ENCODE assay signal across 9 cellular contexts in the genomic region with DNA sequence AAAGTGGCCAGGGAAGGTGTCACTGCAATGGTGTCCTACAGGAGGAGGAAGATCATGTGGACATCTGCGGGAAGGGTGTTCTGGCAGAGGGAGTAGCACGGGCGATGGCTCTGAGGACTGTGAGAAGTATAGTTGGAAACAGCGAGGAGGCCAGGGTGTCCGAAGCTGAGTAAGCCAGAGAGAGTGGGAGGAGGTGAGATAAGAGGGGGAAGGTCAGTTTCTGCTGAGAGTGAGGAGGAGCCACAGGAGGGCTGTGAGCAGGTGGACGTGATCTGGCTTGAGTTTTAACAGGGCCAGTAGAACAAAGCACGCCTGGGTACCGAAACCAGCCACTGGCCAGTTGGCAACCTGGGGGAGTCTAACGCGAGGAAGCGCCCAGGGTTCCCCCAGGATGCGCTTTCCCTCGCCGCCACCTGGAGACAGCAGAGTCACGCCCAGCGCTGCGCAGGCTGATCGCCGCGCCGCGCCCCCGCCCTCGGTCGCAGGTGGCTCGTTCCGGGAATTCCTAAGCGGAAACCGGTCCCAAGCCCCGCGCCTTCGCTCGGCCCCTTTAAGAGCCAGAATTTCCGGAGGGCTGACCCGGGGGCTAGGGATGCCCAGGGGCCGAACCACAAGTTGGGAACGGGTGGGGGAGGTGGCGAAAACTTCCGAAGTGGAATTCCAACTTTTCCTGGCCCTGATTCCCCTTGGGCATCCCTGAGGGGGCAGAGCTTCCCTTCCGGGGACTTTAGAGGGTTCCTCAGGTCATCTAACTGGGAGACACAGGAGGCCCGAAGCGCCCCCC. TPM values are rescaled to one million over a fixed set of nuclear protein-coding genes. Genes with fewer than 3 reads are reported as not detected.
DNase-seq lines count a peak whose midpoint lies in the region; ATAC-seq, FAIRE-seq and TF ChIP-seq lines count a peak whose summit lies in the region.
"Had no signal": no experiment of that assay in that cellular context is flagged by ENCODE, and none has a peak within 500 bp of the region (broad histone marks: within the 10 kb centered on the region; RNA-seq: fewer than 3 reads in every experiment).

No MANE protein-coding gene starts in this region.

- H3K9me1 ChIP-seq in K562 (ENCODE audit: control insufficient read depth, insufficient read depth, low read length) = no peaks in the 10 kb centered on the region

- under 1% methylated on average over 40 of the region's 42 CpGs for WGBS in K562 (ENCODE audit: insufficient coverage, low coverage, missing lambda C conversion rate)

- H3K9me3 ChIP-seq in A673 (ENCODE audit: low read depth, low read length, poor library complexity, severe bottlenecking) (peaks cover 3% of the 10 kb centered on the region), K562 (replicated peaks; ENCODE audit: control insufficient read depth, insufficient read depth, low read depth, low read length) (peaks cover 4% of the 10 kb centered on the region; the same call in 1 of the 2 replicates)

- no peaks in the 10 kb centered on the region for H3K36me3 ChIP-seq in A673 (ENCODE audit: insufficient read depth, low read length, poor library complexity, severe bottlenecking)
- H3K36me3 ChIP-seq in K562 (ENCODE audit: control insufficient read depth, insufficient read depth, low read length) = peaks cover 25% of the 10 kb centered on the region; the same call in 2 of the 3 replicates

- TF ChIP-seq POLR2A in K562 (conservative IDR thresholded peaks at IDR 0.05) = no peak

- peak; percentile 64 to 72; a peak in 3 of 4 replicates for TF ChIP-seq RAD21 in K562 (CRISPR knock-in tag; conservative IDR thresholded peaks at IDR 0.05 in 1 of 2, IDR thresholded peaks at IDR 0.05 in 1 of 2)

- peak overlapping the region; percentile 19 for H3K4me3 ChIP-seq in A673 (ENCODE audit: low read depth, low read length, poor library complexity, severe bottlenecking)
- peak overlapping the region; percentile 61 for H3K4me3 ChIP-seq in K562

- intact Hi-C loops in A673 (cut with micrococcal nuclease; ENCODE audit: unreplicated experiment) = loop anchor here (10.0 kb wide), 1 partner anchor 93 kb away; a partner anchor contains a TSS
- intact Hi-C loops in K562 (cut with micrococcal nuclease) = loop anchor here (2.0 to 5.0 kb wide), 4 partner anchors 27 to 95 kb away; a partner anchor contains a TSS

- peak overlapping the region; percentile 99 for H2AFZ ChIP-seq in K562 (ENCODE audit: low read depth, low read length)

- FAIRE-seq in K562 (lab: Jason Lieb, UNC) = peak; percentile 88
- FAIRE-seq: endometrium had no signal

- CTCF ChIA-PET in A673 (lab: Charles Lee) (no interaction called here), K562 (lab: Yijun Ruan, JAX; ENCODE audit: low intra/inter-chr PET ratio) (interaction anchor here (0.7 to 1.3 kb wide), 4 partner anchors 22 to 596 kb away, joined by 3 to 6 read pairs (median 3); a partner anchor contains a TSS)

- BruUV-seq in A673 (replicated peaks; lab: Mats Ljungman, UMichigan) (no TSS peak), K562 (replicated peaks; lab: Mats Ljungman, UMichigan) (TSS peak; percentile 95)

- H3K4me2 ChIP-seq in K562 (ENCODE audit: insufficient read depth, low read length) = peak overlapping the region; percentile 94

- H3K27ac ChIP-seq in A673 (ENCODE audit: low read depth, low read length, poor library complexity, severe bottlenecking) (no peak overlapping the region), K562 (ENCODE audit: extremely low read depth, low read depth, low read length) (peak overlapping the region; percentile 96), layer of hippocampus (ENCODE audit: low read depth, low read length) (peak overlapping the region; percentile 83)

- peaks cover 32% of the 10 kb centered on the region for H3K79me2 ChIP-seq in K562 (ENCODE audit: control insufficient read depth, insufficient read depth, low read length)

- H3K4me1 ChIP-seq in A673 (ENCODE audit: insufficient read depth, low read length, poor library complexity, severe bottlenecking) (no peaks in the 10 kb centered on the region), K562 (replicated peaks in 1 of 2; ENCODE audit: control insufficient read depth in 2 of 2, insufficient read depth in 2 of 2, low read length in 2 of 2) (peaks cover 17 to 30% of the 10 kb centered on the region in 2 experiments; a peak in 4 of 5 replicates)

- no peaks in the 10 kb centered on the region; the same call in 1 of the 2 replicates for H4K20me1 ChIP-seq in K562 (replicated peaks; ENCODE audit: control insufficient read depth, insufficient read depth, low read length)

- TF ChIP-seq CTCF in A673 (conservative IDR thresholded peaks at IDR 0.05; ENCODE audit: low read depth, low read length) (no peak; the same call in 1 of the 2 replicates), K562 (IDR thresholded peaks at IDR 0.05 in 2 of 3, conservative IDR thresholded peaks at IDR 0.05 in 1 of 3; ENCODE audit: insufficient read depth in 2 of 3, low read depth in 1 of 3, low read length in 3 of 3) (peak; percentile 66 to 77 (median 67))

- in situ Hi-C loops in K562 (cut with MboI) = no loop called here

- ATAC-seq in GM19025 (IDR thresholded peaks at IDR 0.05; ENCODE audit: low read depth, unreplicated experiment) (peak; percentile 41), HG03457 (IDR thresholded peaks at IDR 0.05; ENCODE audit: unreplicated experiment) (peak; percentile 18), K562 (peak; percentile 83)

- POLR2A ChIA-PET in A673 (lab: Charles Lee; ENCODE audit: low non-redundant PET) = no interaction called here
- POLR2A ChIA-PET in K562 (lab: Yijun Ruan, JAX) = interaction anchor here (1.0 kb wide), 1 partner anchor 22 kb away, joined by 3 read pairs; no protein-coding TSS in a partner anchor

- TF ChIP-seq EP300 in K562 (IDR thresholded peaks at IDR 0.05; ENCODE audit: low read length) = peak; percentile 42

- no peak for DNase-seq in A673 (ENCODE audit: low spot score)
- DNase-seq in RKO (ENCODE audit: low spot score) = peak; percentile 89
- peak; percentile 80 to 92 (median 83) for DNase-seq in K562 (ENCODE audit: extremely low read depth in 1 of 4, low spot score in 3 of 4)
- DNase-seq in stimulated activated CD8-positive, alpha-beta memory T cell treated with anti-CD3 and anti-CD28 coated beads, Interleukin-12 subunit alpha, Interleukin-12 subunit beta, amount 100 ng/mL, for 1 hour (ENCODE audit: low read depth) = peak; percentile 38
- no peak for DNase-seq in GOT3 (lab: John Stamatoyannopoulos, UW)

- H3K27me3 ChIP-seq in A673 (replicated peaks; ENCODE audit: insufficient read depth, low read depth, low read length, poor library complexity) (peaks cover 71% of the 10 kb centered on the region), K562 (ENCODE audit: control insufficient read depth in 2 of 2, insufficient read depth in 2 of 2, low read length in 2 of 2) (no peaks in the 10 kb centered on the region), layer of hippocampus (ENCODE audit: control insufficient read depth, insufficient read depth, low read length) (peaks cover 14% of the 10 kb centered on the region)

- peak overlapping the region; percentile 81 to 92 for H3K9ac ChIP-seq in K562 (ENCODE audit: insufficient read depth in 1 of 2, low read depth in 2 of 2, low read length in 2 of 2)

RNA-seq across cellular contexts. Expression of a gene that starts 1.1 kb away (rescaled TPM):
- 1.9 and 2.9 TPM in 2 replicates for total RNA-seq in A673 (2021)
- 30.2 and 123 TPM in 2 replicates for total RNA-seq in K562 (2011; cell fraction: chromatin; rRNA removed; ENCODE audit: low replicate concordance)
- total RNA-seq in K562 (2011; cell fraction: nucleolus; rRNA removed) = 223 and 260 TPM in 2 replicates
- 130 and 145 TPM in 2 replicates for total RNA-seq in K562 (2011; cell fraction: nucleoplasm; rRNA removed)
- total RNA-seq in K562 (2014; rRNA removed) = 65.1 and 111 TPM in 2 replicates
- total RNA-seq in K562 (2014; rRNA removed; fragmentation: Illumina TruSeq; extraction: Trizol) = 10.1 and 11.3 TPM in 2 replicates
- 29.4 and 32.3 TPM in 2 replicates for total RNA-seq in K562 (2015; rRNA removed; fragmentation: Illumina TruSeq; extraction: Trizol)
- 83.3 and 87.9 TPM in 2 replicates for total RNA-seq in K562 (2021)
- 19.6 and 42.8 TPM in 2 replicates for polyA plus RNA-seq in K562 (2011; rRNA removed)
- polyA plus RNA-seq in K562 (2011; cell fraction: cytosol; rRNA removed) = 24.5 and 85.7 TPM in 2 replicates
- 44.0 and 102 TPM in 2 replicates for polyA plus RNA-seq in K562 (2011; cell fraction: nucleus; rRNA removed)
- polyA plus RNA-seq in K562 (2012) = 77.8 and 93.6 TPM in 2 replicates
- 28.0 and 61.6 TPM in 2 replicates for polyA plus RNA-seq in K562 (2014; fragmentation: Illumina TruSeq; extraction: Trizol)
- under 1 TPM; 0.44 to 0.66 TPM for polyA plus RNA-seq in K562 (2014; fragmentation: Nextera tagmentation; extraction: Ambion mirVana)
- 39.4 and 47.4 TPM in 2 replicates for polyA plus RNA-seq in K562 (2014; rRNA removed)
- polyA minus RNA-seq in K562 (2011; rRNA and poly(A)+ RNA removed) = 9.4 and 16.2 TPM in 2 replicates
- 87.6 and 93.3 TPM in 2 replicates for polyA minus RNA-seq in K562 (2011; cell fraction: cytosol; rRNA and poly(A)+ RNA removed)
- 61.4 and 69.4 TPM in 2 replicates for polyA minus RNA-seq in K562 (2011; cell fraction: nucleus; rRNA and poly(A)+ RNA removed)

RNA-seq across cellular contexts. Expression of a gene that starts 19.2 kb away (rescaled TPM):
- total RNA-seq in A673 (2021) (not detected in 2 replicates), K562 (2014; rRNA removed) (0.09 TPM in 1 of 2 replicates, not detected in the other), K562 (2014; rRNA removed; fragmentation: Illumina TruSeq; extraction: Trizol) (not detected in 2 replicates), K562 (2015; rRNA removed; fragmentation: Illumina TruSeq; extraction: Trizol) (not detected in 2 replicates), K562 (2021) (not detected in 2 replicates)
- 0.25 TPM in 1 of 2 replicates, not detected in the other for total RNA-seq in K562 (2011; cell fraction: chromatin; rRNA removed; ENCODE audit: low replicate concordance)
- not detected in 2 replicates for total RNA-seq in K562 (2011; cell fraction: nucleolus; rRNA removed)
- not detected in 2 replicates for total RNA-seq in K562 (2011; cell fraction: nucleoplasm; rRNA removed)
- polyA plus RNA-seq in K562 (2011; rRNA removed) (not detected in 2 replicates), K562 (2014; fragmentation: Illumina TruSeq; extraction: Trizol) (not detected in 2 replicates), K562 (2014; fragmentation: Nextera tagmentation; extraction: Ambion mirVana) (under 1 TPM in 1 of 2 experiments, not detected in 1; 0.04 TPM), K562 (2014; rRNA removed) (not detected in 2 replicates)
- polyA plus RNA-seq in K562 (2011; cell fraction: cytosol; rRNA removed) = 0.07 TPM in 1 of 2 replicates, not detected in the other
- polyA plus RNA-seq in K562 (2011; cell fraction: nucleus; rRNA removed) = 0.10 TPM in 1 of 2 replicates, not detected in the other
- polyA plus RNA-seq in K562 (2012) = not detected in 2 replicates
- not detected in 2 replicates for polyA minus RNA-seq in K562 (2011; rRNA and poly(A)+ RNA removed)
- not detected in 2 replicates for polyA minus RNA-seq in K562 (2011; cell fraction: cytosol; rRNA and poly(A)+ RNA removed)
- polyA minus RNA-seq in K562 (2011; cell fraction: nucleus; rRNA and poly(A)+ RNA removed) = not detected in 2 replicates

RNA-seq across cellular contexts. Expression of a gene that starts 21.0 kb away (rescaled TPM):
- total RNA-seq in A673 (2021) (82.0 and 90.8 TPM in 2 replicates), K562 (2014; rRNA removed) (79.6 and 92.0 TPM in 2 replicates), K562 (2014; rRNA removed; fragmentation: Illumina TruSeq; extraction: Trizol) (27.8 and 31.1 TPM in 2 replicates), K562 (2015; rRNA removed; fragmentation: Illumina TruSeq; extraction: Trizol) (41.3 and 44.8 TPM in 2 replicates), K562 (2021) (79.6 and 85.1 TPM in 2 replicates)
- total RNA-seq in K562 (2011; cell fraction: chromatin; rRNA removed; ENCODE audit: low replicate concordance) = 42.6 and 101 TPM in 2 replicates
- 81.1 and 82.5 TPM in 2 replicates for total RNA-seq in K562 (2011; cell fraction: nucleolus; rRNA removed)
- total RNA-seq in K562 (2011; cell fraction: nucleoplasm; rRNA removed) = 54.4 and 62.0 TPM in 2 replicates
- polyA plus RNA-seq in K562 (2011; rRNA removed) (62.5 and 69.2 TPM in 2 replicates), K562 (2014; fragmentation: Illumina TruSeq; extraction: Trizol) (57.2 and 58.4 TPM in 2 replicates), K562 (2014; fragmentation: Nextera tagmentation; extraction: Ambion mirVana) (under 1 TPM; 0.27 to 0.34 TPM), K562 (2014; rRNA removed) (78.0 and 93.7 TPM in 2 replicates)
- polyA plus RNA-seq in K562 (2011; cell fraction: cytosol; rRNA removed) = 53.9 and 98.4 TPM in 2 replicates
- 102 and 108 TPM in 2 replicates for polyA plus RNA-seq in K562 (2011; cell fraction: nucleus; rRNA removed)
- polyA plus RNA-seq in K562 (2012) = 81.4 and 98.5 TPM in 2 replicates
- polyA minus RNA-seq in K562 (2011; rRNA and poly(A)+ RNA removed) = 31.5 and 39.4 TPM in 2 replicates
- polyA minus RNA-seq in K562 (2011; cell fraction: cytosol; rRNA and poly(A)+ RNA removed) = 28.5 and 53.2 TPM in 2 replicates
- 21.7 and 31.3 TPM in 2 replicates for polyA minus RNA-seq in K562 (2011; cell fraction: nucleus; rRNA and poly(A)+ RNA removed)

RNA-seq across cellular contexts. Expression of a gene that starts 34.6 kb away (rescaled TPM):
- total RNA-seq in A673 (2021) (0.28 and 0.37 TPM in 2 replicates), K562 (2014; rRNA removed) (not detected in 2 replicates), K562 (2014; rRNA removed; fragmentation: Illumina TruSeq; extraction: Trizol) (0.29 TPM in 1 of 2 replicates, not detected in the other), K562 (2015; rRNA removed; fragmentation: Illumina TruSeq; extraction: Trizol) (0.57 TPM in 1 of 2 replicates, not detected in the other), K562 (2021) (0.29 TPM in 2 replicates)
- 0.25 and 1.3 TPM in 2 replicates for total RNA-seq in K562 (2011; cell fraction: chromatin; rRNA removed; ENCODE audit: low replicate concordance)
- total RNA-seq in K562 (2011; cell fraction: nucleolus; rRNA removed) = 1.5 and 2.1 TPM in 2 replicates
- total RNA-seq in K562 (2011; cell fraction: nucleoplasm; rRNA removed) = 0.84 and 1.9 TPM in 2 replicates
- polyA plus RNA-seq in K562 (2011; rRNA removed) (0.26 and 0.39 TPM in 2 replicates), K562 (2014; fragmentation: Illumina TruSeq; extraction: Trizol) (0.64 and 1.1 TPM in 2 replicates), K562 (2014; fragmentation: Nextera tagmentation; extraction: Ambion mirVana) (1 to 10 TPM in 1 of 2 experiments, under 1 TPM in 1; 0.65 to 1.0 TPM), K562 (2014; rRNA removed) (0.05 and 0.76 TPM in 2 replicates)
- 0.74 and 3.9 TPM in 2 replicates for polyA plus RNA-seq in K562 (2011; cell fraction: cytosol; rRNA removed)
- 0.24 and 0.74 TPM in 2 replicates for polyA plus RNA-seq in K562 (2011; cell fraction: nucleus; rRNA removed)
- 0.98 and 2.0 TPM in 2 replicates for polyA plus RNA-seq in K562 (2012)
- polyA minus RNA-seq in K562 (2011; rRNA and poly(A)+ RNA removed) = 0.11 TPM in 1 of 2 replicates, not detected in the other
- 1.6 TPM in 1 of 2 replicates, not detected in the other for polyA minus RNA-seq in K562 (2011; cell fraction: cytosol; rRNA and poly(A)+ RNA removed)
- 0.11 and 0.67 TPM in 2 replicates for polyA minus RNA-seq in K562 (2011; cell fraction: nucleus; rRNA and poly(A)+ RNA removed)

RNA-seq across cellular contexts. Expression of a gene that starts 44.2 kb away (rescaled TPM):
- not detected in 2 replicates for total RNA-seq in A673 (2021)
- 9.6 and 21.9 TPM in 2 replicates for total RNA-seq in K562 (2011; cell fraction: chromatin; rRNA removed; ENCODE audit: low replicate concordance)
- 25.2 and 25.7 TPM in 2 replicates for total RNA-seq in K562 (2011; cell fraction: nucleolus; rRNA removed)
- 12.0 and 17.2 TPM in 2 replicates for total RNA-seq in K562 (2011; cell fraction: nucleoplasm; rRNA removed)
- total RNA-seq in K562 (2014; rRNA removed) = 6.3 and 9.0 TPM in 2 replicates
- 0.67 and 1.1 TPM in 2 replicates for total RNA-seq in K562 (2014; rRNA removed; fragmentation: Illumina TruSeq; extraction: Trizol)
- 2.8 and 4.6 TPM in 2 replicates for total RNA-seq in K562 (2015; rRNA removed; fragmentation: Illumina TruSeq; extraction: Trizol)
- total RNA-seq in K562 (2021) = 6.4 and 7.7 TPM in 2 replicates
- 1.4 and 1.6 TPM in 2 replicates for polyA plus RNA-seq in K562 (2011; rRNA removed)
- polyA plus RNA-seq in K562 (2011; cell fraction: cytosol; rRNA removed) = 1.6 and 6.7 TPM in 2 replicates
- 1.9 and 8.2 TPM in 2 replicates for polyA plus RNA-seq in K562 (2011; cell fraction: nucleus; rRNA removed)
- 2.3 and 5.2 TPM in 2 replicates for polyA plus RNA-seq in K562 (2012)
- polyA plus RNA-seq in K562 (2014; fragmentation: Illumina TruSeq; extraction: Trizol) = 0.61 and 3.3 TPM in 2 replicates
- under 1 TPM; 0.11 to 0.39 TPM for polyA plus RNA-seq in K562 (2014; fragmentation: Nextera tagmentation; extraction: Ambion mirVana)
- 2.9 and 10.0 TPM in 2 replicates for polyA plus RNA-seq in K562 (2014; rRNA removed)
- 1.4 TPM in 1 of 2 replicates, not detected in the other for polyA minus RNA-seq in K562 (2011; rRNA and poly(A)+ RNA removed)
- polyA minus RNA-seq in K562 (2011; cell fraction: cytosol; rRNA and poly(A)+ RNA removed) = 3.0 and 8.6 TPM in 2 replicates
- 3.8 and 6.6 TPM in 2 replicates for polyA minus RNA-seq in K562 (2011; cell fraction: nucleus; rRNA and poly(A)+ RNA removed)

Comparison
In these comparisons a context has a peak if more than half of its experiments do, and no peak if none do; other contexts are left out.
1. DNase-seq: peak in RKO (single experiment), K562 (4 of 4) and stimulated activated CD8-positive, alpha-beta memory T cell treated with anti-CD3 and anti-CD28 coated beads, Interleukin-12 subunit alpha, Interleukin-12 subunit beta, amount 100 ng/mL, for 1 hour (single experiment); none in A673 (single experiment) and GOT3 (single experiment).
2. ATAC-seq: peak in every context shown above with its lines; median percentile 83 in K562; 41 in GM19025; 18 in HG03457.